ENCODE assay signal across 1 cellular context in genomic region chr6:159074120-159074684, GRCh38.
TF ChIP-seq lines count a peak whose summit lies in the region.

No MANE protein-coding gene starts in this region.

TF ChIP-seq in K562, 482 proteins besides CTCF, POLR2A, EP300 and RAD21 (continued from another document):
- TF ChIP-seq MBD2 (IDR thresholded peaks at IDR 0.05; ENCODE audit: borderline replicate concordance, low read depth) (peak; percentile 71; the same call in 1 of the 2 replicates), IRF2 (CRISPR knock-in tag; IDR thresholded peaks at IDR 0.05) (no peak), TFE3 (CRISPR knock-in tag; IDR thresholded peaks at IDR 0.05) (peak; percentile 90), PREB (CRISPR knock-in tag; IDR thresholded peaks at IDR 0.05) (no peak), RAD51 (IDR thresholded peaks at IDR 0.05; ENCODE audit: borderline replicate concordance, low read depth) (peak; percentile 97), E2F1 (CRISPR knock-in tag; IDR thresholded peaks at IDR 0.05) (no peak), FOSL1 (tag; conservative IDR thresholded peaks at IDR 0.05) (no peak), CEBPZ (IDR thresholded peaks at IDR 0.05; ENCODE audit: borderline replicate concordance, low read depth, low read length) (no peak), ZNF354B (CRISPR knock-in tag; IDR thresholded peaks at IDR 0.05) (no peak), THRAP3 (IDR thresholded peaks at IDR 0.05; ENCODE audit: borderline replicate concordance) (no peak), MAFG (tag; conservative IDR thresholded peaks at IDR 0.05) (no peak), USF1 (CRISPR knock-in tag; IDR thresholded peaks at IDR 0.05) (peak; percentile 93), ZNF77 (CRISPR knock-in tag; IDR thresholded peaks at IDR 0.05) (no peak), SLC30A9 (CRISPR knock-in tag; IDR thresholded peaks at IDR 0.05) (no peak), CREBBP (IDR thresholded peaks at IDR 0.05; ENCODE audit: low read depth, low read length) (no peak), NEUROD1 (IDR thresholded peaks at IDR 0.05; ENCODE audit: borderline replicate concordance, low read depth, low read length, partially characterized antibody) (no peak), RBM25 (IDR thresholded peaks at IDR 0.05; ENCODE audit: low read depth, low read length, severe bottlenecking) (peak; percentile 85), ZNF124 (CRISPR knock-in tag; IDR thresholded peaks at IDR 0.05) (no peak), PURB (CRISPR knock-in tag; IDR thresholded peaks at IDR 0.05; ENCODE audit: low read depth) (no peak), DNMT1 (IDR thresholded peaks at IDR 0.05) (no peak), NR2C1 (IDR thresholded peaks at IDR 0.05) (no peak), NR2C1 (tag; IDR thresholded peaks at IDR 0.05) (peak; percentile 55), RFX5 (IDR thresholded peaks at IDR 0.05; ENCODE audit: low read depth, low read length) (no peak), MXD1 (CRISPR knock-in tag; IDR thresholded peaks at IDR 0.05; ENCODE audit: borderline replicate concordance, poor library complexity, severe bottlenecking) (no peak), GABPA (tag; conservative IDR thresholded peaks at IDR 0.05; ENCODE audit: low read depth) (no peak), HDAC6 (IDR thresholded peaks at IDR 0.05; ENCODE audit: low read depth, low read length) (no peak), HOXB6 (CRISPR knock-in tag; IDR thresholded peaks at IDR 0.05; ENCODE audit: borderline replicate concordance) (no peak), NFRKB (IDR thresholded peaks at IDR 0.05; ENCODE audit: low read depth) (no peak), SAFB2 (IDR thresholded peaks at IDR 0.05; ENCODE audit: borderline replicate concordance, low read depth, low read length, severe bottlenecking) (no peak), STAT6 (CRISPR knock-in tag; IDR thresholded peaks at IDR 0.05) (no peak), ZNF41 (CRISPR knock-in tag; conservative IDR thresholded peaks at IDR 0.05) (no peak), FOS (IDR thresholded peaks at IDR 0.05; ENCODE audit: extremely low read depth, insufficient read length) (peak; percentile 87), MTA2 (IDR thresholded peaks at IDR 0.05; ENCODE audit: low read depth) (no peak), SMARCA4 (IDR thresholded peaks at IDR 0.05) (no peak), SP2 (IDR thresholded peaks at IDR 0.05; ENCODE audit: extremely low read depth, low read depth, low read length, poor library complexity, severe bottlenecking) (no peak), BRCA1 (IDR thresholded peaks at IDR 0.05) (no peak), BRCA1 (CRISPR knock-in tag; IDR thresholded peaks at IDR 0.05) (no peak), NR2C2 (CRISPR knock-in tag; IDR thresholded peaks at IDR 0.05) (no peak), NR2C2 (tag; IDR thresholded peaks at IDR 0.05) (0 out of 2 replicates have a peak, but pooled peaks have one; percentile 40), CXXC5 (CRISPR knock-in tag; IDR thresholded peaks at IDR 0.05) (no peak), ZNF766 (CRISPR knock-in tag; conservative IDR thresholded peaks at IDR 0.05) (no peak), ZC3H4 (CRISPR knock-in tag; IDR thresholded peaks at IDR 0.05; ENCODE audit: borderline replicate concordance) (no peak), L3MBTL2 (IDR thresholded peaks at IDR 0.05) (peak; percentile 60; the same call in 1 of the 2 replicates), BRF1 (IDR thresholded peaks at IDR 0.05; ENCODE audit: borderline replicate concordance, extremely low read depth, insufficient read length) (no peak), TEAD4 (IDR thresholded peaks at IDR 0.05; ENCODE audit: low read length) (0 out of 2 replicates have a peak, but pooled peaks have one; percentile 9), TEAD4 (CRISPR knock-in tag; IDR thresholded peaks at IDR 0.05; ENCODE audit: borderline replicate concordance) (no peak), FOXA1 (IDR thresholded peaks at IDR 0.05; ENCODE audit: borderline replicate concordance) (no peak), ZBTB33 (CRISPR knock-in tag; IDR thresholded peaks at IDR 0.05) (no peak), ZNF263 (CRISPR knock-in tag; IDR thresholded peaks at IDR 0.05; ENCODE audit: borderline replicate concordance) (no peak)
